In the genomic region with DNA sequence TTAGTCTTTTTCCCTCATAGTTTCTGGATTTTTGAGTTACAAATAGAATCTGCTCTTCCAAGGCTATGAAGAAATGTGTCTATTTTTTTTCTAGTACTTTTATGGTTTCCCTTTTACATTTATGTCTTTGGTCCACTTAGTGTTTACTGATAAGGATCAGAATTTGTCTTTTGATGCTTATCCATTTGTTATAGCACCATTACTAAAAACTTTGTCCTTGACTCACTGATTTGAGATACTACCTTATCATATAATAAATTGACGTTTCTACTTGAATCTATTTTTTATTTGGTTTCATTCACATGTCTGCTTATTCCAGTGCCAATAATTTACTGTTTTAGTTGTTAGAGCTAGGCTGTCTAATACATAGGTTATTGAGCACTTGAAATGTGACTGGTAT, we compare ENCODE assay signal across 8 cellular contexts.
"Had no signal": no experiment of that assay in that cellular context is flagged by ENCODE, and none has a peak within 500 bp of the region (broad histone marks: within the 10 kb centered on the region; RNA-seq: fewer than 3 reads in every experiment).

No MANE protein-coding gene starts in this region.

- H3K9me3 Mint-ChIP-seq: GM23338 had no signal

- DNase-seq: H7, IMR-90 had no signal

- H2AFZ ChIP-seq: GM23338 had no signal

- H3K4me3 Mint-ChIP-seq: GM23338 had no signal

- FAIRE-seq: H1, HTR-8/SVneo, K562 had no signal

- ATAC-seq: GM23338, HCT116, K562 had no signal

- H3K9me3 ChIP-seq: HAP-1 had no signal

- H3K36me3 ChIP-seq: HAP-1 had no signal

- H3K27ac Mint-ChIP-seq: GM23338 had no signal

- H3K4me3 ChIP-seq: GM23338, HAP-1, K562 had no signal

- H3K4me1 ChIP-seq: HAP-1 had no signal

- H3K4me2 ChIP-seq: GM23338 had no signal
